Comparison of ENCODE assay signal across 22 cellular contexts in genomic region chr2:217848351-217848957, GRCh38.
DNase-seq lines count a peak whose midpoint lies in the region; ATAC-seq and TF ChIP-seq lines count a peak whose summit lies in the region.
"Had no signal": no experiment of that assay in that cellular context is flagged by ENCODE, and none has a peak within 500 bp of the region (broad histone marks: within the 10 kb centered on the region; RNA-seq: fewer than 3 reads in every experiment).

No MANE protein-coding gene starts in this region.

- H3K4me1 ChIP-seq in psoas muscle (peaks cover 96% of the 10 kb centered on the region), thoracic aorta (ENCODE audit: control insufficient read depth in 1 of 2, low read depth in 2 of 2) (peaks cover 67 to 100% of the 10 kb centered on the region in 2 donors)

- H3K9me3 ChIP-seq in psoas muscle: no peaks in the 10 kb centered on the region
- H3K9me3 ChIP-seq in thoracic aorta: no peaks in the 10 kb centered on the region
- H3K9me3 ChIP-seq: pancreas had no signal

- DNase-seq in coronary artery (ENCODE audit: low spot score): no peak
- no peak for DNase-seq in left lobe of liver (ENCODE audit: low spot score)
- DNase-seq in psoas muscle: peak in 1 of 2 donors; percentile 66
- no peak for DNase-seq in thoracic aorta (ENCODE audit: low spot score)
- DNase-seq in cerebellar nuclear complex (lab: John Stamatoyannopoulos, UW): no peak
- DNase-seq in T-helper 9 cell: no peak
- DNase-seq: activated CD4-positive, alpha-beta T cell treated with anti-CD3 and anti-CD28 coated beads, Interleukin-2, amount 10 ng/mL, durations not matched to agents 24 days and 14 days; activated naive CD4-positive, alpha-beta T cell treated with anti-CD3 and anti-CD28 coated beads, Interleukin-2, amount 50 U/mL, for 16 hours; activated T-cell treated with anti-CD3 and anti-CD28 coated beads, Interleukin-2, amount 50 U/mL, for 72 hours; CD4-positive, CD25-positive, alpha-beta regulatory T cell; HCEC 1CT; left colon; midbrain; NCI-H1092 treated with DMSO at 0.1 percent for 48 hours; NCI-H2029; NCI-H2227 treated with DMSO at 0.1 percent for 48 hours; RPMI8226 had no signal

- H3K4me3 ChIP-seq in coronary artery (no peak overlapping the region), psoas muscle (no peak overlapping the region), thoracic aorta (no peak overlapping the region)
- H3K4me3 ChIP-seq: dorsolateral prefrontal cortex, pancreas had no signal

- intact Hi-C loops in psoas muscle (cut with DNase I): no loop called here

- peaks cover 3 to 70% of the 10 kb centered on the region in 2 donors for H3K36me3 ChIP-seq in psoas muscle (ENCODE audit: insufficient read depth in 1 of 2, low read depth in 1 of 2)
- H3K36me3 ChIP-seq in thoracic aorta: peaks cover 73% of the 10 kb centered on the region

- peak; percentile 11 for ATAC-seq in left lobe of liver
- no peak for ATAC-seq in psoas muscle
- ATAC-seq in thoracic aorta (ENCODE audit: insufficient number of reproducible peaks, low FRiP score, low read depth): no peak
- no peak for ATAC-seq in HG03521 (IDR thresholded peaks at IDR 0.05; ENCODE audit: unreplicated experiment)
- ATAC-seq: activated T-cell treated with anti-CD3 and anti-CD28 coated beads, Interleukin-2, amount 50 U/mL, for 72 hours; left colon; natural killer cell treated with Interleukin-12 subunit alpha and Interleukin-12 subunit beta and Interleukin-15 and Interleukin-18, amount 100 ng/mL, for 72 hours; pancreas had no signal

- WGBS in psoas muscle, 3 donors: 88 to 92% (median 91%) methylated on average over 27 of the region's 27 CpGs

- H3K27me3 ChIP-seq in psoas muscle (ENCODE audit: insufficient read depth in 3 of 3, low read length in 2 of 3): no peaks in the 10 kb centered on the region
- no peaks in the 10 kb centered on the region for H3K27me3 ChIP-seq in thoracic aorta (replicated peaks; ENCODE audit: insufficient read depth)
- H3K27me3 ChIP-seq: dorsolateral prefrontal cortex, pancreas had no signal

- H3K27ac ChIP-seq in coronary artery (peak overlapping the region; percentile 19 to 97), psoas muscle (peak overlapping the region; percentile 89), thoracic aorta (peak overlapping the region; percentile 85 to 88)
- H3K27ac ChIP-seq: dorsolateral prefrontal cortex, pancreas, VCaP had no signal

- no peak for TF ChIP-seq CTCF in coronary artery (IDR thresholded peaks at IDR 0.05)
- TF ChIP-seq CTCF in psoas muscle (IDR thresholded peaks at IDR 0.05): no peak
- TF ChIP-seq CTCF in thoracic aorta (IDR thresholded peaks at IDR 0.05): no peak
